In the genomic region with DNA sequence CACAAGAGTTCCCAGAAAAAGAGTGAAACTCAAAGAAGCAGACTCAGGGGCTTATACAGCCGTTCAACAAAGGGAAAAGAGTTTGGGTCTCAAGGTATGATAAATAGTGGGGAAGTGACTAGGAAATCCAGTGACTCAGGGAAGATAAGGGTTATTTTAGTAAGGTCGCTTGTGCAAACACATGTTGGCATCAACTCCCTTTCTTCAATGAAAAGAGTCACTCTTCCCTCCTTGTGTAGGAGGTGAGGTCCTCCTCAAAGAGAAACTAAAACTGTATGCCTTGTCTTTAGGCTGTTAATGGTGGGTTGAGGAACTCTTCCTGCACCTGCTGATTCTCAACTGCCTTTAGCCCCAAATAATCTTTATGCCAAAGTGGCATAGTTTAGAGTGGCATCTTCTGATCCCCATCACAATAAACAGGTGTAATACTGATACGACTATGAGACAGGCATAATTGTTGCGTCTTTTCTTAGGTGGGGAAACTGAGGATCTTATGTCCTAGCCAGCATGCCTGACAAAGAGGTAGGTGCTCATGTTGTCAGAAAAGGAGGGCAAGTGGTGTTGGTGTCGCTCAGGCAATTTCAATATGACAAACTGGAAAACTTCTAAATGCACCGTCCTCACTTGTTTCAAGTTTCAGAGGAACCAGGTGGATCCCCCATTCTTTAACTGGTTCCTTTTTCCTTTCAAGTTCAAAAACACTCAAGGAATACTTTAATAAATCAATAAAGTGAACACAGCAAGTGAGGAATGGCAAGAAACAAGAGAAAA, we compare ENCODE assay signal across 13 cellular contexts.
DNase-seq lines count a peak whose midpoint lies in the region; ATAC-seq, FAIRE-seq and TF ChIP-seq lines count a peak whose summit lies in the region.
"Had no signal": no experiment of that assay in that cellular context is flagged by ENCODE, and none has a peak within 500 bp of the region (broad histone marks: within the 10 kb centered on the region; RNA-seq: fewer than 3 reads in every experiment).

No MANE protein-coding gene starts in this region.

- no peaks in the 10 kb centered on the region for H3K9me3 Mint-ChIP-seq in T-cell
- H3K9me3 Mint-ChIP-seq: immature natural killer cell had no signal

- no peaks in the 10 kb centered on the region for H4K20me1 ChIP-seq in endothelial cell of umbilical vein (replicated peaks; ENCODE audit: control insufficient read depth, extremely low read depth, insufficient read depth, low read length)

- dilution Hi-C loops in endothelial cell of umbilical vein (cut with MboI; ENCODE audit: extremely low pct_ligation_motif_present, low sequenced_read_pairs): no loop called here

- no peak for TF ChIP-seq CTCF in endothelial cell of umbilical vein (IDR thresholded peaks at IDR 0.05; ENCODE audit: extremely low read depth in 1 of 2, insufficient read depth in 1 of 2, low read depth in 1 of 2, low read length in 2 of 2)

- H3K4me1 Mint-ChIP-seq in T-cell: peaks cover 7 to 15% (median 14%) of the 10 kb centered on the region in 3 donors
- H3K4me1 Mint-ChIP-seq: immature natural killer cell had no signal

- H2AFZ ChIP-seq in endothelial cell of umbilical vein (ENCODE audit: low read depth, low read length): peak overlapping the region; percentile 13

- no peak overlapping the region for H3K27ac ChIP-seq in endothelial cell of umbilical vein (ENCODE audit: insufficient read depth, low read depth, low read length)
- H3K27ac ChIP-seq: suprapubic skin had no signal

- TF ChIP-seq POLR2A in endothelial cell of umbilical vein (IDR thresholded peaks at IDR 0.05; ENCODE audit: low read depth, low read length): no peak

- H3K36me3 ChIP-seq in endothelial cell of umbilical vein (ENCODE audit: control insufficient read depth in 2 of 2, extremely low read depth in 1 of 2, insufficient read depth in 2 of 2, low read length in 2 of 2): no peaks in the 10 kb centered on the region
- H3K36me3 ChIP-seq: suprapubic skin had no signal

- H3K79me2 ChIP-seq in endothelial cell of umbilical vein (ENCODE audit: control insufficient read depth, insufficient read depth, low read length): no peaks in the 10 kb centered on the region

- H3K4me3 Mint-ChIP-seq in T-cell: peak overlapping the region; percentile 43 to 54 (median 46)

- peaks cover 0 to 5% of the 10 kb centered on the region in 2 experiments for H3K27me3 ChIP-seq in endothelial cell of umbilical vein (ENCODE audit: control insufficient read depth in 2 of 2, insufficient read depth in 2 of 2, low read length in 2 of 2)
- H3K27me3 ChIP-seq: suprapubic skin had no signal

- DNase-seq in activated CD4-positive, CD25-positive, alpha-beta regulatory T cell treated with anti-CD3 and anti-CD28 coated beads, Interleukin-2, amount 50 U/mL, for 72 hours: no peak
- no peak for DNase-seq in GM18507 (ENCODE audit: extremely low spot score, insufficient read length, low read depth)
- no peak for DNase-seq in T-cell
- DNase-seq in endothelial cell of umbilical vein (ENCODE audit: low read depth, low spot score): peak; percentile 18
- DNase-seq: 8988T, immature natural killer cell, NCI-H446 treated with DMSO at 0.1 percent for 48 hours had no signal

- peak; percentile 68 for FAIRE-seq in GM18507 (lab: Jason Lieb, UNC)
- FAIRE-seq in endothelial cell of umbilical vein (lab: Jason Lieb, UNC): no peak
- FAIRE-seq: colon had no signal

- H3K4me1 ChIP-seq in endothelial cell of umbilical vein (ENCODE audit: control insufficient read depth, extremely low read depth, insufficient read depth, low read length): no peaks in the 10 kb centered on the region
- H3K4me1 ChIP-seq: suprapubic skin had no signal

- no peak overlapping the region for H3K9ac ChIP-seq in endothelial cell of umbilical vein (replicated peaks; ENCODE audit: extremely low read depth, insufficient read depth, low read length)

- BruUV-seq in endothelial cell of umbilical vein (replicated peaks; lab: Mats Ljungman, UMichigan): no TSS peak

- H3K9me3 ChIP-seq in endothelial cell of umbilical vein (replicated peaks; ENCODE audit: control insufficient read depth, insufficient read depth, low read length): no peaks in the 10 kb centered on the region
- H3K9me3 ChIP-seq: suprapubic skin had no signal

- peak; percentile 74 to 78 for ATAC-seq in activated CD4-positive, CD25-positive, alpha-beta regulatory T cell treated with anti-CD3 and anti-CD28 coated beads, Interleukin-2, amount 50 U/mL, for 24 hours
- ATAC-seq in T-cell (replicated peaks in 1 of 4): no peak
- ATAC-seq in HG02798 (IDR thresholded peaks at IDR 0.05; ENCODE audit: poor library complexity, unreplicated experiment): no peak
- ATAC-seq in GM19467 (IDR thresholded peaks at IDR 0.05; ENCODE audit: unreplicated experiment): no peak
- no peak for ATAC-seq in GM18520 (IDR thresholded peaks at IDR 0.05; ENCODE audit: unreplicated experiment)

- H3K9me1 ChIP-seq in endothelial cell of umbilical vein (replicated peaks; ENCODE audit: control insufficient read depth, extremely low read depth, insufficient read depth, low read length): no peaks in the 10 kb centered on the region

- POLR2A ChIA-PET in T-cell (lab: Charles Lee) (no interaction called here), endothelial cell of umbilical vein (lab: Charles Lee) (no interaction called here)

- CTCF ChIA-PET in T-cell (lab: Charles Lee): no interaction called here
- CTCF ChIA-PET in endothelial cell of umbilical vein (lab: Charles Lee): no interaction called here

- H3K36me3 Mint-ChIP-seq in T-cell: no peaks in the 10 kb centered on the region
- H3K36me3 Mint-ChIP-seq: immature natural killer cell had no signal

- H3K27me3 Mint-ChIP-seq in T-cell: peaks cover 0 to 7% of the 10 kb centered on the region in 2 donors

- H3K27ac Mint-ChIP-seq in T-cell: no peak overlapping the region
- H3K27ac Mint-ChIP-seq: immature natural killer cell had no signal

- H3K4me3 ChIP-seq in endothelial cell of umbilical vein (replicated peaks in 1 of 3; ENCODE audit: insufficient read depth in 1 of 3, low read depth in 1 of 3, low read length in 3 of 3): no peak overlapping the region
- H3K4me3 ChIP-seq: suprapubic skin had no signal

- intact Hi-C loops in endothelial cell of umbilical vein (cut with micrococcal nuclease): no loop called here

- no peak overlapping the region for H3K4me2 ChIP-seq in endothelial cell of umbilical vein (ENCODE audit: insufficient read depth, low read length)

TF ChIP-seq in endothelial cell of umbilical vein, 7 proteins besides CTCF, POLR2A, EP300 and RAD21:
- TF ChIP-seq JUN (IDR thresholded peaks at IDR 0.05; ENCODE audit: borderline replicate concordance, insufficient read depth, insufficient read length, low read depth) (no peak), FOS (IDR thresholded peaks at IDR 0.05; ENCODE audit: borderline replicate concordance, insufficient read depth, low read length) (peak; percentile 43), MYC (IDR thresholded peaks at IDR 0.05; ENCODE audit: low read depth, low read length) (no peak), MAX (IDR thresholded peaks at IDR 0.05; ENCODE audit: insufficient read depth, insufficient read length) (no peak), EZH2 (IDR thresholded peaks at IDR 0.05; ENCODE audit: borderline replicate concordance, low read depth, low read length, severe bottlenecking) (no peak), GATA2 (IDR thresholded peaks at IDR 0.05; ENCODE audit: insufficient read depth, insufficient read length, low read depth, low read length) (peak; percentile 51), POLR2AphosphoS5 (IDR thresholded peaks at IDR 0.05; ENCODE audit: insufficient read depth, low read depth, low read length) (no peak)

Comparison
In these comparisons a context has a peak if more than half of its experiments do, and no peak if none do; other contexts are left out.
1. ATAC-seq: peak in activated CD4-positive, CD25-positive, alpha-beta regulatory T cell treated with anti-CD3 and anti-CD28 coated beads, Interleukin-2, amount 50 U/mL, for 24 hours (2 of 2); none in T-cell (0 of 4), HG02798 (single experiment), GM19467 (single experiment) and GM18520 (single experiment).